In the genomic region with DNA sequence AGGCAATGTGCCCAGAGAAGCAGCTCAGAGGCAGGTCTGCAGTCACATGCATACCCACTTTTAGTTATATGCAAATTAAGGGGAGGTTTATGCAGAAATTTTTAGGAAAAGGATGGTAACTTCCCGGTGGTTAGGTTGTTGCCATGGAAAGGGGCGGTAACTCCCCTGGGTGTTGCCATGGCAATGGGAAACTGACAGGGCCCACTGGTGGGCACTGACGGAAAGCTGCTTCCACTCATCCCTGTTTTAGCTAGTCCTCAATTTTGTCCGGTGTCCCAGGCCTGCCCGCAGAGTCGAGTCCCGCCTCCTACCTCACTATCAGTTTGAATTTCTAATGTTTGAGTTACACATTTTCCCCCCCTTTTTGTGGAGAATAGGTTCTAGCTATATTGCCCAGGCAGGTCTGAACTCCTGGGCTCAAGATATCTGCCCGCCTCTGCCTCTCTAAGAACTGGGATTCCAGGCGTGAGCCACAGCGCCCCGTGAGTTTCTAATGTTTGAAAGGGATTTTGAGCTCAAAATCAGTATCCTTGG, we compare ENCODE assay signal across 24 cellular contexts. TPM values are rescaled to one million over a fixed set of nuclear protein-coding genes. Genes with fewer than 3 reads are reported as not detected.
DNase-seq lines count a peak whose midpoint lies in the region; ATAC-seq and TF ChIP-seq lines count a peak whose summit lies in the region.
"Had no signal": no experiment of that assay in that cellular context is flagged by ENCODE, and none has a peak within 500 bp of the region (broad histone marks: within the 10 kb centered on the region; RNA-seq: fewer than 3 reads in every experiment).

No MANE protein-coding gene starts in this region.

- H3K9ac ChIP-seq in endodermal cell (ENCODE audit: extremely low read depth, low read length, poor library complexity, severe bottlenecking) = no peak overlapping the region

- peaks cover 8% of the 10 kb centered on the region for H3K9me3 ChIP-seq in endodermal cell (ENCODE audit: control insufficient read depth, low read length)
- no peaks in the 10 kb centered on the region for H3K9me3 ChIP-seq in effector memory CD4-positive, alpha-beta T cell (ENCODE audit: control insufficient read depth, low read length)

- no peak overlapping the region for H3K4me3 Mint-ChIP-seq in activated CD8-positive, alpha-beta memory T cell treated with anti-CD3 and anti-CD28 coated beads, Interleukin-2, amount 10 ng/mL, durations not matched to agents 7 days and 5 days
- H3K4me3 Mint-ChIP-seq in endodermal cell (no peak overlapping the region), type B pancreatic cell (no peak overlapping the region)
- H3K4me3 Mint-ChIP-seq: CD4-positive, CD25-positive, alpha-beta regulatory T cell had no signal

- no peaks in the 10 kb centered on the region for H3K4me1 ChIP-seq in endodermal cell (ENCODE audit: control insufficient read depth, insufficient read depth, low read length)
- H3K4me1 ChIP-seq in effector memory CD4-positive, alpha-beta T cell (ENCODE audit: control insufficient read depth, insufficient read depth, low read length, poor library complexity, severe bottlenecking) = no peaks in the 10 kb centered on the region

- H3K27ac Mint-ChIP-seq in activated CD8-positive, alpha-beta memory T cell treated with anti-CD3 and anti-CD28 coated beads, Interleukin-2, amount 10 ng/mL, durations not matched to agents 7 days and 5 days = no peak overlapping the region
- no peak overlapping the region for H3K27ac Mint-ChIP-seq in endodermal cell
- H3K27ac Mint-ChIP-seq in type B pancreatic cell = no peak overlapping the region
- H3K27ac Mint-ChIP-seq: CD4-positive, CD25-positive, alpha-beta regulatory T cell had no signal

- WGBS in endodermal cell (ENCODE audit: insufficient coverage in 1 of 2, insufficient read length in 1 of 2), 2 experiments = 77 to 92% methylated on average over 6 to 11 of the region's 11 CpGs

- H3K27me3 ChIP-seq in H7 (ENCODE audit: control insufficient read depth, insufficient read depth, low read length) (no peaks in the 10 kb centered on the region), endodermal cell (ENCODE audit: control insufficient read depth, insufficient read depth, low read length, poor library complexity, severe bottlenecking) (no peaks in the 10 kb centered on the region)
- H3K27me3 ChIP-seq in effector memory CD4-positive, alpha-beta T cell (replicated peaks; ENCODE audit: control insufficient read depth, insufficient read depth, low read length, poor library complexity, severe bottlenecking) = no peaks in the 10 kb centered on the region

- peaks cover 10% of the 10 kb centered on the region for H3K4me1 Mint-ChIP-seq in activated CD8-positive, alpha-beta memory T cell treated with anti-CD3 and anti-CD28 coated beads, Interleukin-2, amount 10 ng/mL, durations not matched to agents 7 days and 5 days
- H3K4me1 Mint-ChIP-seq in endodermal cell = no peaks in the 10 kb centered on the region
- peaks cover 8% of the 10 kb centered on the region for H3K4me1 Mint-ChIP-seq in type B pancreatic cell (ENCODE audit: unreplicated experiment)

- H3K36me3 ChIP-seq in H7 (replicated peaks; ENCODE audit: control insufficient read depth, insufficient read depth, low read length) (no peaks in the 10 kb centered on the region), endodermal cell (ENCODE audit: control insufficient read depth, insufficient read depth, low read length) (no peaks in the 10 kb centered on the region)
- no peaks in the 10 kb centered on the region for H3K36me3 ChIP-seq in effector memory CD4-positive, alpha-beta T cell (ENCODE audit: control insufficient read depth, insufficient read depth, low read length)

- TF ChIP-seq CTCF in endodermal cell (conservative IDR thresholded peaks at IDR 0.05) (no peak), type B pancreatic cell (conservative IDR thresholded peaks at IDR 0.05) (no peak)

- CTCF ChIA-PET in activated CD8-positive, alpha-beta memory T cell treated with anti-CD3 and anti-CD28 coated beads, Interleukin-2, amount 10 ng/mL, durations not matched to agents 7 days and 5 days (lab: Charles Lee) = interaction anchor here (0.8 to 1.9 kb wide), 3 partner anchors 12 to 42 kb away, joined by 3 to 4 read pairs (median 3); partner anchors contain the start of gene TOP2A

- no peak overlapping the region for H3K27ac ChIP-seq in endodermal cell (ENCODE audit: low read depth, low read length)
- H3K27ac ChIP-seq in effector memory CD4-positive, alpha-beta T cell (ENCODE audit: insufficient read depth, low read length, poor library complexity, severe bottlenecking) = no peak overlapping the region
- H3K27ac ChIP-seq: HL-60, SK-N-MC had no signal

- ATAC-seq in activated CD8-positive, alpha-beta memory T cell treated with anti-CD3 and anti-CD28 coated beads, Interleukin-2, amount 10 ng/mL, durations not matched to agents 7 days and 5 days = no peak
- no peak for ATAC-seq in HG03135 (IDR thresholded peaks at IDR 0.05; ENCODE audit: unreplicated experiment)

- peaks cover 14% of the 10 kb centered on the region for H3K27me3 Mint-ChIP-seq in activated CD8-positive, alpha-beta memory T cell treated with anti-CD3 and anti-CD28 coated beads, Interleukin-2, amount 10 ng/mL, durations not matched to agents 7 days and 5 days
- H3K27me3 Mint-ChIP-seq in endodermal cell (ENCODE audit: insufficient read depth) (peaks cover 3% of the 10 kb centered on the region), type B pancreatic cell (no peaks in the 10 kb centered on the region)

- no peaks in the 10 kb centered on the region for H3K9me3 Mint-ChIP-seq in activated CD8-positive, alpha-beta memory T cell treated with anti-CD3 and anti-CD28 coated beads, Interleukin-2, amount 10 ng/mL, durations not matched to agents 7 days and 5 days (ENCODE audit: low read depth)
- H3K9me3 Mint-ChIP-seq in endodermal cell (peaks cover 26% of the 10 kb centered on the region), type B pancreatic cell (peaks cover 11% of the 10 kb centered on the region)

- no peaks in the 10 kb centered on the region for H3K36me3 Mint-ChIP-seq in activated CD8-positive, alpha-beta memory T cell treated with anti-CD3 and anti-CD28 coated beads, Interleukin-2, amount 10 ng/mL, durations not matched to agents 7 days and 5 days
- H3K36me3 Mint-ChIP-seq in endodermal cell (ENCODE audit: low read depth) (no peaks in the 10 kb centered on the region), type B pancreatic cell (peaks cover 6% of the 10 kb centered on the region)
- H3K36me3 Mint-ChIP-seq: CD4-positive, CD25-positive, alpha-beta regulatory T cell had no signal

- peak; percentile 17 for DNase-seq in activated CD8-positive, alpha-beta memory T cell treated with anti-CD3 and anti-CD28 coated beads for 24 hours
- no peak for DNase-seq in activated CD8-positive, alpha-beta memory T cell treated with anti-CD3 and anti-CD28 coated beads, Interleukin-2, amount 10 ng/mL, durations not matched to agents 7 days and 5 days
- peak; percentile 67 for DNase-seq in H7
- DNase-seq in endodermal cell = peak; percentile 52
- peak; percentile 60 for DNase-seq in type B pancreatic cell (ENCODE audit: extremely low spot score, unreplicated experiment)
- DNase-seq in effector memory CD4-positive, alpha-beta T cell = no peak
- DNase-seq: CD4-positive, CD25-positive, alpha-beta regulatory T cell; DMS153; GOT3; HCEC 1CT; Karpas-422; NCI-H1092 treated with DMSO at 0.1 percent for 48 hours; NCI-H1436; NCI-H187; NCI-H2081 treated with DMSO at 0.1 percent for 48 hours; NCI-H446; NCI-H524 treated with DMSO at 0.1 percent for 48 hours; NCI-H774; SIG-M5 had no signal

- H3K4me3 ChIP-seq in H7 (ENCODE audit: insufficient read depth, low read depth, low read length) (no peak overlapping the region), endodermal cell (ENCODE audit: low read length) (no peak overlapping the region)
- H3K4me3 ChIP-seq in effector memory CD4-positive, alpha-beta T cell (ENCODE audit: insufficient read depth, low read depth, low read length, poor library complexity, severe bottlenecking) = no peak overlapping the region
- H3K4me3 ChIP-seq: SK-N-MC had no signal

RNA-seq across cellular contexts. Expression of gene GJD3, which starts 10.5 kb away (rescaled TPM):
- not detected for total RNA-seq in activated CD8-positive, alpha-beta memory T cell treated with anti-CD3 and anti-CD28 coated beads, Interleukin-2, amount 10 ng/mL, durations not matched to agents 7 days and 5 days
- 0.38 and 1.2 TPM in 2 replicates for total RNA-seq in H7 (2014; rRNA removed; shearing (Covaris generic))
- total RNA-seq in endodermal cell (not detected), type B pancreatic cell (ENCODE audit: low replicate concordance) (0.36 and 0.43 TPM in 2 replicates)
- not detected for polyA plus RNA-seq in endodermal cell (2013, experiment 1 of 2)
- polyA plus RNA-seq in endodermal cell (2013, experiment 2 of 2) = not detected
- total RNA-seq: A172; CD4-positive, CD25-positive, alpha-beta regulatory T cell; M059J had no signal
- polyA plus RNA-seq: CD4-positive, CD25-positive, alpha-beta regulatory T cell had no signal

RNA-seq across cellular contexts. Expression of gene TOP2A, which starts 42.7 kb away (rescaled TPM):
- 100 to 1,000 TPM; 310 to 347 TPM for total RNA-seq in activated CD8-positive, alpha-beta memory T cell treated with anti-CD3 and anti-CD28 coated beads, Interleukin-2, amount 10 ng/mL, durations not matched to agents 7 days and 5 days
- total RNA-seq in H7 (2014; rRNA removed; shearing (Covaris generic)) = 159 and 249 TPM in 2 replicates
- total RNA-seq in endodermal cell = 100 to 1,000 TPM; 173 to 246 TPM
- 353 TPM for polyA plus RNA-seq in endodermal cell (2013, experiment 1 of 2)
- 358 TPM for polyA plus RNA-seq in endodermal cell (2013, experiment 2 of 2)
- 65.8 and 248 TPM in 2 replicates for total RNA-seq in type B pancreatic cell (ENCODE audit: low replicate concordance)

Comparison
In these comparisons a context has a peak if more than half of its experiments do, and no peak if none do; other contexts are left out.
1. DNase-seq: peak in activated CD8-positive, alpha-beta memory T cell treated with anti-CD3 and anti-CD28 coated beads for 24 hours (single experiment), H7 (single experiment), endodermal cell (single experiment) and type B pancreatic cell (single experiment); none in activated CD8-positive, alpha-beta memory T cell treated with anti-CD3 and anti-CD28 coated beads, Interleukin-2, amount 10 ng/mL, durations not matched to agents 7 days and 5 days (single experiment) and effector memory CD4-positive, alpha-beta T cell (0 of 3).